ENCODE assay signal across 31 cellular contexts in the genomic region with DNA sequence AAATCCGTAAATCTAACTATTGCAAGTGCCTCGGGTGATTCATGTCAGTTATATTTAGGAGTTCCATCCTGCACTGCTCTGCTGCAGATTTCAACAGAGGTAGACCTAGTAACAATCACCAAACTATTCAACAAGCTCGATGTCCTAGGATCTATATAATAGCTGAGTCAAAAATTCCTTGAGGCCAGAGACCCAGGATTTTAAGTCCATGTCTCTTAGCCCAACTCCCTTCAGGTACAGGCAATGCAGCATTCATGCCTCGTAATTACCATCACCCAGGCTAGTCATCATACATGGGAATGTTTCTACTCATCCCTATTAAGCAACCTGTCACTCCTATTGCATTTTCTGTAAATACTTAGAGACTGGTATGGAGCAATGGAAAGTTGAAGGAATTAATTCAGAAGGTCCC. TPM values are rescaled to one million over a fixed set of nuclear protein-coding genes. Genes with fewer than 3 reads are reported as not detected.
DNase-seq lines count a peak whose midpoint lies in the region; ATAC-seq and TF ChIP-seq lines count a peak whose summit lies in the region.
"Had no signal": no experiment of that assay in that cellular context is flagged by ENCODE, and none has a peak within 500 bp of the region (broad histone marks: within the 10 kb centered on the region; RNA-seq: fewer than 3 reads in every experiment).

No MANE protein-coding gene starts in this region.

- H3K79me2 ChIP-seq in HCT116 (ENCODE audit: insufficient read depth, low read length) = no peaks in the 10 kb centered on the region

- POLR2A ChIA-PET in HCT116 (lab: Charles Lee) = no interaction called here

- TF ChIP-seq CTCF in HCT116 (IDR thresholded peaks at IDR 0.05 in 2 of 3, conservative IDR thresholded peaks at IDR 0.05 in 1 of 3; ENCODE audit: borderline replicate concordance in 1 of 3, insufficient read depth in 1 of 3, low read depth in 2 of 3, low read length in 2 of 3) = no peak

- H3K4me1 ChIP-seq in HCT116 (ENCODE audit: control insufficient read depth in 1 of 2, insufficient read depth in 2 of 2, low read length in 2 of 2) = no peaks in the 10 kb centered on the region
- H3K4me1 ChIP-seq: suprapubic skin, uterus had no signal

- H4K20me1 ChIP-seq in HCT116 (ENCODE audit: insufficient read depth) = no peaks in the 10 kb centered on the region

- H2AFZ ChIP-seq in HCT116 (ENCODE audit: low read depth, low read length, poor library complexity, severe bottlenecking) = no peak overlapping the region

- H3K27me3 ChIP-seq in HCT116 (ENCODE audit: insufficient read depth, low read length) = no peaks in the 10 kb centered on the region
- H3K27me3 ChIP-seq: suprapubic skin, uterus had no signal

- ATAC-seq in HCT116 (0 out of 2 replicates have a peak, but pooled peaks have one; percentile 9), GM18520 (IDR thresholded peaks at IDR 0.05; ENCODE audit: unreplicated experiment) (no peak)
- ATAC-seq: heart right ventricle; stimulated activated effector memory CD8-positive, alpha-beta T cell treated with anti-CD3 and anti-CD28 coated beads, Interleukin-12 subunit alpha, Interleukin-12 subunit beta, amount 100 ng/mL, for 72 hours; WTC11 had no signal

- H3K4me3 ChIP-seq in HCT116 (replicated peaks in 1 of 2; ENCODE audit: low read depth in 1 of 2, low read length in 2 of 2) = no peak overlapping the region
- H3K4me3 ChIP-seq: coronary artery, heart right ventricle, suprapubic skin, uterus had no signal

- no peaks in the 10 kb centered on the region for H3K9me2 ChIP-seq in HCT116 (ENCODE audit: insufficient read depth)
- H3K9me2 ChIP-seq: SK-N-SH had no signal

- DNase-seq in AG20443 (ENCODE audit: low spot score) (peak; percentile 23), HCT116 (ENCODE audit: low read depth, low spot score) (no peak), amniotic epithelial cell (ENCODE audit: low read depth) (peak; percentile 96), iris pigment epithelial cell (ENCODE audit: low read depth) (peak; percentile 81), Ammon's horn (ENCODE audit: low spot score) (no peak), mucosa of gallbladder (ENCODE audit: low spot score) (no peak)
- no peak for DNase-seq in stimulated activated CD4-positive, alpha-beta T cell treated with anti-CD3 and anti-CD28 coated beads, Interleukin-4, amount 100 ng/mL, for 1 hour
- DNase-seq: activated CD4-positive, alpha-beta T cell treated with anti-CD3 and anti-CD28 coated beads, Interleukin-2, amount 50 U/mL, for 4 hours; activated CD8-positive, alpha-beta memory T cell treated with anti-CD3 and anti-CD28 coated beads, Interleukin-2, amount 50 U/mL, for 4 hours; activated effector memory CD4-positive, alpha-beta T cell treated with Interleukin-2 at 50 U/mL for 16 hours; CD4-positive, CD25-positive, alpha-beta regulatory T cell; heart right ventricle; immature natural killer cell; NCI-H1048; NCI-H1930; NCI-H446; RPMI8226; SK-N-SH; uterus had no signal

- no peaks in the 10 kb centered on the region for H3K9me3 ChIP-seq in HCT116 (ENCODE audit: control insufficient read depth in 1 of 2, insufficient read depth in 1 of 2, low read depth in 1 of 2, low read length in 2 of 2)
- H3K9me3 ChIP-seq: heart right ventricle, SK-N-SH, suprapubic skin, uterus had no signal

- H3K36me3 ChIP-seq in HCT116 (ENCODE audit: control insufficient read depth in 1 of 2, insufficient read depth in 2 of 2, low read length in 2 of 2) = no peaks in the 10 kb centered on the region
- H3K36me3 ChIP-seq: heart right ventricle, suprapubic skin, uterus had no signal

- CTCF ChIA-PET in HCT116 (lab: Charles Lee) = no interaction called here

- TF ChIP-seq POLR2A in HCT116 (IDR thresholded peaks at IDR 0.05; ENCODE audit: borderline replicate concordance, extremely low read depth, insufficient read depth, insufficient read length) = no peak

- intact Hi-C loops in HCT116 (cut with micrococcal nuclease) = no loop called here

- H3K4me2 ChIP-seq in HCT116 (ENCODE audit: low read length) = no peak overlapping the region
- H3K4me2 ChIP-seq: KMS-11, SK-N-SH had no signal

- no peak for TF ChIP-seq RAD21 in HCT116 (IDR thresholded peaks at IDR 0.05; ENCODE audit: low read depth)

- BruUV-seq in HCT116 (replicated peaks; lab: Mats Ljungman, UMichigan) = no TSS peak

- H3K9ac ChIP-seq in HCT116 (ENCODE audit: low read length) = no peak overlapping the region
- H3K9ac ChIP-seq: KMS-11, SK-N-SH had no signal

- RAD21 ChIA-PET in HCT116 (lab: Charles Lee; ENCODE audit: low non-redundant PET in 1 of 2, low total read pairs in 2 of 2, uncharacterized antibody in 2 of 2, unreplicated experiment in 2 of 2) = no interaction called here

- H3K27ac ChIP-seq in HCT116 (ENCODE audit: low read depth, low read length) = no peak overlapping the region
- H3K27ac ChIP-seq: coronary artery, heart right ventricle, KMS-11, suprapubic skin, uterus had no signal

TF ChIP-seq in HCT116, 20 proteins besides CTCF, POLR2A, EP300 and RAD21:
- TF ChIP-seq TCF7L2 (IDR thresholded peaks at IDR 0.05; ENCODE audit: borderline replicate concordance, extremely low read depth, insufficient read depth, insufficient read length) = no peak
- no peak for TF ChIP-seq JUND (IDR thresholded peaks at IDR 0.05)
- no peak for TF ChIP-seq ATF3 (IDR thresholded peaks at IDR 0.05)
- TF ChIP-seq ZFX (IDR thresholded peaks at IDR 0.05) = no peak
- no peak for TF ChIP-seq ELF1 (IDR thresholded peaks at IDR 0.05; ENCODE audit: borderline replicate concordance, low read depth)
TF ChIP-seq in HCT116: peak in this region for 0.

RNA-seq across cellular contexts. Expression of gene TM4SF20, which starts 0.7 kb away (rescaled TPM):
- not detected for total RNA-seq in HCT116 (2021; ENCODE audit: unreplicated experiment)
- polyA plus RNA-seq in HCT116 (2012) = not detected in 2 replicates
- not detected for total RNA-seq in mucosa of gallbladder
- total RNA-seq: CD4-positive, CD25-positive, alpha-beta regulatory T cell; heart right ventricle; HT1080; liver; mononuclear cell; progenitor cell of endocrine pancreas; uterus; WTC11 had no signal
- polyA plus RNA-seq: CD4-positive, CD25-positive, alpha-beta regulatory T cell; heart right ventricle; immature natural killer cell; liver; neural cell had no signal

RNA-seq across cellular contexts. Expression of gene SCYGR1, which starts 9.4 kb away (rescaled TPM):
- total RNA-seq in HCT116 (2021; ENCODE audit: unreplicated experiment) (not detected), mucosa of gallbladder (not detected)
- not detected in 2 replicates for polyA plus RNA-seq in HCT116 (2012)
- total RNA-seq: CD4-positive, CD25-positive, alpha-beta regulatory T cell; heart right ventricle; HT1080; liver; mononuclear cell; progenitor cell of endocrine pancreas; suprapubic skin; uterus; WTC11 had no signal
- polyA plus RNA-seq: AG04450; CD4-positive, CD25-positive, alpha-beta regulatory T cell; heart right ventricle; immature natural killer cell; liver; neural cell; SK-N-SH had no signal

RNA-seq across cellular contexts. Expression of gene MFF, which starts 53.3 kb away (rescaled TPM):
- total RNA-seq in HCT116 (2021; ENCODE audit: unreplicated experiment) (68.2 TPM), mucosa of gallbladder (70.8 TPM)
- polyA plus RNA-seq in HCT116 (2012) = 40.0 and 50.3 TPM in 2 replicates

Comparison
In these comparisons a context has a peak if more than half of its experiments do, and no peak if none do; other contexts are left out.
1. DNase-seq: peak in AG20443 (single experiment), amniotic epithelial cell (single experiment) and iris pigment epithelial cell (single experiment); none in HCT116 (single experiment), Ammon's horn (single experiment), stimulated activated CD4-positive, alpha-beta T cell treated with anti-CD3 and anti-CD28 coated beads, Interleukin-4, amount 100 ng/mL, for 1 hour (single experiment) and mucosa of gallbladder (single experiment).